21 cellular contexts compared by ENCODE assay signal in genomic region chr9:136926749-136927148, GRCh38. TPM values are rescaled to one million over a fixed set of nuclear protein-coding genes. Genes with fewer than 3 reads are reported as not detected.
DNase-seq lines count a peak whose midpoint lies in the region; ATAC-seq, FAIRE-seq and TF ChIP-seq lines count a peak whose summit lies in the region.
"Had no signal": no experiment of that assay in that cellular context is flagged by ENCODE, and none has a peak within 500 bp of the region (broad histone marks: within the 10 kb centered on the region; RNA-seq: fewer than 3 reads in every experiment).

No MANE protein-coding gene starts in this region.

- H3K36me3 Mint-ChIP-seq in activated naive CD4-positive, alpha-beta T cell treated with anti-CD3 and anti-CD28 coated beads, Interleukin-2, amount 50 U/mL, for 24 hours = peaks cover 2% of the 10 kb centered on the region
- H3K36me3 Mint-ChIP-seq in activated naive CD4-positive, alpha-beta T cell treated with anti-CD3 and anti-CD28 coated beads for 36 hours (ENCODE audit: low read depth) = peaks cover 26% of the 10 kb centered on the region

- no peak for TF ChIP-seq CTCF in H1 (IDR thresholded peaks at IDR 0.05; ENCODE audit: control extremely low read depth in 1 of 3, insufficient read depth in 1 of 3, low read depth in 1 of 3, low read length in 3 of 3)
- TF ChIP-seq CTCF in upper lobe of right lung (IDR thresholded peaks at IDR 0.05) = no peak
- TF ChIP-seq CTCF in adrenal gland (IDR thresholded peaks at IDR 0.05) = no peak

- no peak for FAIRE-seq in H1 (lab: Jason Lieb, UNC)
- FAIRE-seq: A549, GM19239 had no signal

- no peak overlapping the region for H3K4me3 Mint-ChIP-seq in activated naive CD4-positive, alpha-beta T cell treated with anti-CD3 and anti-CD28 coated beads, Interleukin-2, amount 50 U/mL, for 24 hours
- H3K4me3 Mint-ChIP-seq in activated naive CD4-positive, alpha-beta T cell treated with anti-CD3 and anti-CD28 coated beads for 36 hours = no peak overlapping the region

- intact Hi-C loops in activated naive CD4-positive, alpha-beta T cell treated with anti-CD3 and anti-CD28 coated beads for 36 hours (cut with micrococcal nuclease) = no loop called here
- intact Hi-C loops in upper lobe of right lung (cut with DNase I) = no loop called here
- intact Hi-C loops in adrenal gland (cut with DNase I) = no loop called here

- no peak overlapping the region for H4K5ac ChIP-seq in H1 (ENCODE audit: insufficient read length, low read depth, low read length)

- TF ChIP-seq EP300 in H1 (IDR thresholded peaks at IDR 0.05; ENCODE audit: borderline replicate concordance in 1 of 2, low read depth in 2 of 2, low read length in 2 of 2) = no peak

- H3K23me2 ChIP-seq in H1 (ENCODE audit: low read depth, low read length) = no peaks in the 10 kb centered on the region

- no peak for ATAC-seq in upper lobe of right lung

- H4K8ac ChIP-seq in H1 (ENCODE audit: extremely low read depth, insufficient read depth, low read length) = peak overlapping the region; percentile 48; the same call in 1 of the 2 replicates
- H4K8ac ChIP-seq in trophoblast cell (ENCODE audit: low read depth, low read length) = no peak overlapping the region

- H2BK12ac ChIP-seq in H1 (ENCODE audit: low read depth, low read length) = no peak overlapping the region
- no peak overlapping the region for H2BK12ac ChIP-seq in trophoblast cell (ENCODE audit: low read length)

- no peak for DNase-seq in activated naive CD4-positive, alpha-beta T cell treated with anti-CD3 and anti-CD28 coated beads for 36 hours
- DNase-seq in H1 (ENCODE audit: low read depth in 1 of 2, low spot score in 2 of 2) (no peak), trophoblast cell (no peak), upper lobe of right lung (peak; percentile 55), NCI-H2081 (lab: John Stamatoyannopoulos, UW) (no peak), hippocampal formation (lab: John Stamatoyannopoulos, UW) (no peak), adrenal gland (no peak)
- DNase-seq: BE2C, EL, GF-D8, Kasumi-1, NCI-H1694, NCI-H2081 treated with DMSO at 0.1 percent for 48 hours, NCI-H2171 treated with DMSO at 0.1 percent for 48 hours, NCI-H524 treated with DMSO at 0.1 percent for 48 hours, Peyer's patch had no signal

- CTCF ChIA-PET in activated naive CD4-positive, alpha-beta T cell treated with anti-CD3 and anti-CD28 coated beads for 36 hours (lab: Charles Lee) = interaction anchor here (1.3 kb wide), 1 partner anchor 84 kb away, joined by 6 read pairs; the partner anchor contains the start of gene AJM1
- CTCF ChIA-PET in H1 (lab: Charles Lee; ENCODE audit: partially characterized antibody) = interaction anchor here (0.6 to 4.3 kb wide), 8 partner anchors 9 to 103 kb away, joined by 3 to 16 read pairs (median 4); partner anchors contain the start of gene AJM1

- H3K14ac ChIP-seq in H1 (ENCODE audit: insufficient read length) = no peak overlapping the region
- H3K14ac ChIP-seq in trophoblast cell (ENCODE audit: low read length) = no peak overlapping the region

- no peak overlapping the region for H3K4me3 ChIP-seq in H1 (ENCODE audit: extremely low read depth in 1 of 4, insufficient read depth in 2 of 4, low read depth in 3 of 4, low read length in 4 of 4)
- no peak overlapping the region for H3K4me3 ChIP-seq in trophoblast cell (ENCODE audit: low read depth, low read length)
- H3K4me3 ChIP-seq in upper lobe of right lung = no peak overlapping the region
- no peak overlapping the region for H3K4me3 ChIP-seq in adrenal gland
- H3K4me3 ChIP-seq: A549, Peyer's patch had no signal

- no peak for TF ChIP-seq RAD21 in H1 (IDR thresholded peaks at IDR 0.05 in 1 of 2, conservative IDR thresholded peaks at IDR 0.05 in 1 of 2; ENCODE audit: low read depth in 2 of 2, low read length in 2 of 2)

- H3K27me3 ChIP-seq in H1 (replicated peaks in 1 of 4; ENCODE audit: control insufficient read depth in 3 of 4, extremely low read depth in 1 of 4, insufficient read depth in 3 of 4, low read length in 3 of 4) (no peaks in the 10 kb centered on the region), trophoblast cell (ENCODE audit: insufficient read depth, low read length) (no peaks in the 10 kb centered on the region), upper lobe of right lung (no peaks in the 10 kb centered on the region), adrenal gland (no peaks in the 10 kb centered on the region)
- H3K27me3 ChIP-seq: BE2C, Peyer's patch had no signal

- H4K12ac ChIP-seq in trophoblast cell (ENCODE audit: low read depth, low read length) = no peak overlapping the region

- no peaks in the 10 kb centered on the region for H3K79me2 ChIP-seq in H1 (ENCODE audit: control insufficient read depth in 1 of 2, insufficient read depth in 2 of 2, low read length in 2 of 2)
- H3K79me2 ChIP-seq in trophoblast cell (ENCODE audit: control insufficient read depth, insufficient read depth, low read length, poor library complexity) = no peaks in the 10 kb centered on the region

- H2AFZ ChIP-seq in H1 (ENCODE audit: low read length) (no peak overlapping the region), trophoblast cell (ENCODE audit: insufficient read depth, low read length, poor library complexity) (no peak overlapping the region)

- H3K27ac ChIP-seq in H1 (ENCODE audit: low read depth, low read length) (no peak overlapping the region), trophoblast cell (ENCODE audit: low read depth, low read length) (no peak overlapping the region), upper lobe of right lung (no peak overlapping the region), adrenal gland (no peak overlapping the region)
- H3K27ac ChIP-seq: Peyer's patch had no signal

- H3K27me3 Mint-ChIP-seq in activated naive CD4-positive, alpha-beta T cell treated with anti-CD3 and anti-CD28 coated beads, Interleukin-2, amount 50 U/mL, for 24 hours = no peaks in the 10 kb centered on the region
- H3K27me3 Mint-ChIP-seq in activated naive CD4-positive, alpha-beta T cell treated with anti-CD3 and anti-CD28 coated beads for 36 hours (ENCODE audit: low read depth) = no peaks in the 10 kb centered on the region

- TF ChIP-seq POLR2A in H1 (IDR thresholded peaks at IDR 0.05; ENCODE audit: control extremely low read depth in 1 of 2, low read depth in 2 of 2, low read length in 2 of 2) = no peak
- TF ChIP-seq POLR2A in adrenal gland (IDR thresholded peaks at IDR 0.05) = no peak

- H3K79me1 ChIP-seq in H1 (ENCODE audit: low read depth, low read length) (peaks cover 5% of the 10 kb centered on the region; the same call in 1 of the 2 replicates), trophoblast cell (ENCODE audit: low read length) (peaks cover 5% of the 10 kb centered on the region)

- H3K4ac ChIP-seq in H1 (replicated peaks; ENCODE audit: insufficient read length, low read depth, low read length) (no peak overlapping the region), trophoblast cell (ENCODE audit: low read depth, low read length) (no peak overlapping the region)

- no peak overlapping the region for H3K23ac ChIP-seq in H1 (ENCODE audit: insufficient read length)
- H3K23ac ChIP-seq in trophoblast cell (ENCODE audit: low read length) = no peak overlapping the region

- H3K9me3 ChIP-seq in H1 (ENCODE audit: insufficient read depth in 2 of 2, low read depth in 1 of 2, low read length in 1 of 2) = no peaks in the 10 kb centered on the region
- H3K9me3 ChIP-seq in trophoblast cell (ENCODE audit: insufficient read depth, low read depth, low read length) = peaks cover 2% of the 10 kb centered on the region
- no peaks in the 10 kb centered on the region for H3K9me3 ChIP-seq in upper lobe of right lung
- no peaks in the 10 kb centered on the region for H3K9me3 ChIP-seq in adrenal gland (replicated peaks in 1 of 3)
- H3K9me3 ChIP-seq: BE2C, Peyer's patch had no signal

- H3K36me3 ChIP-seq in H1 (ENCODE audit: control insufficient read depth in 2 of 4, insufficient read depth in 4 of 4, low read length in 3 of 4) (peaks cover 8 to 25% (median 20%) of the 10 kb centered on the region in 4 experiments; a peak in 7 of 8 replicates), trophoblast cell (ENCODE audit: control insufficient read depth in 1 of 2, insufficient read depth in 2 of 2, low read length in 2 of 2) (peaks cover 42 to 59% of the 10 kb centered on the region in 2 experiments), upper lobe of right lung (peaks cover 27% of the 10 kb centered on the region), adrenal gland (replicated peaks in 1 of 2) (peaks cover 0 to 22% of the 10 kb centered on the region in 2 donors)

- peak overlapping the region; percentile 59 for H3K27ac Mint-ChIP-seq in activated naive CD4-positive, alpha-beta T cell treated with anti-CD3 and anti-CD28 coated beads, Interleukin-2, amount 50 U/mL, for 24 hours
- H3K27ac Mint-ChIP-seq in activated naive CD4-positive, alpha-beta T cell treated with anti-CD3 and anti-CD28 coated beads for 36 hours = no peak overlapping the region

- WGBS in H1 (ENCODE audit: extremely low coverage in 1 of 2, insufficient coverage in 1 of 2, insufficient read length in 1 of 2, insufficient replicate concordance in 2 of 2, low coverage in 1 of 2, low lambda C conversion rate in 2 of 2, missing lambda C conversion rate in 1 of 2), 2 experiments = 88% methylated on average over 13 of the region's 13 CpGs; no CpG with 5 or more reads in 1 of the 2 experiments
- no CpG with 5 or more reads among the region's 13 CpGs for WGBS in trophoblast cell (ENCODE audit: extremely low coverage, insufficient coverage, insufficient read length)
- WGBS in adrenal gland, 4 donors = 92 to 97% (median 96%) methylated on average over 13 of the region's 13 CpGs

- H2BK15ac ChIP-seq in H1 (ENCODE audit: low read length) = no peak overlapping the region

- peaks cover 2% of the 10 kb centered on the region for H3K4me1 Mint-ChIP-seq in activated naive CD4-positive, alpha-beta T cell treated with anti-CD3 and anti-CD28 coated beads, Interleukin-2, amount 50 U/mL, for 24 hours
- peaks cover 4% of the 10 kb centered on the region for H3K4me1 Mint-ChIP-seq in activated naive CD4-positive, alpha-beta T cell treated with anti-CD3 and anti-CD28 coated beads for 36 hours (ENCODE audit: low read depth)

- no peak overlapping the region for H3K4me2 ChIP-seq in H1 (ENCODE audit: insufficient read depth in 1 of 2, low read depth in 2 of 2, low read length in 2 of 2)
- H3K4me2 ChIP-seq in trophoblast cell (ENCODE audit: low read length) = no peak overlapping the region
- H3K4me2 ChIP-seq: A549 had no signal

- H3K4me1 ChIP-seq in H1 (replicated peaks in 1 of 4; ENCODE audit: control insufficient read depth in 3 of 4, insufficient read depth in 4 of 4, low read length in 3 of 4) = no peaks in the 10 kb centered on the region
- peaks cover 8 to 14% of the 10 kb centered on the region in 2 experiments for H3K4me1 ChIP-seq in trophoblast cell (ENCODE audit: control insufficient read depth in 1 of 2, insufficient read depth in 2 of 2, low read length in 2 of 2)
- H3K4me1 ChIP-seq in upper lobe of right lung = no peaks in the 10 kb centered on the region
- peaks cover 0 to 5% of the 10 kb centered on the region in 2 donors for H3K4me1 ChIP-seq in adrenal gland (replicated peaks in 1 of 2)
- H3K4me1 ChIP-seq: Peyer's patch had no signal

- H4K91ac ChIP-seq in H1 (replicated peaks; ENCODE audit: insufficient read length, low read length) (no peak overlapping the region), trophoblast cell (ENCODE audit: low read depth, low read length) (peak overlapping the region; percentile 17)

- POLR2A ChIA-PET in H1 (lab: Charles Lee; ENCODE audit: partially characterized antibody) = interaction anchor here (0.8 to 1.8 kb wide), 5 partner anchors 11 to 69 kb away, joined by 3 to 5 read pairs (median 3); no protein-coding TSS in a partner anchor

- H2AK5ac ChIP-seq in H1 (ENCODE audit: low read depth, low read length) = no peak overlapping the region
- H2AK5ac ChIP-seq in trophoblast cell (ENCODE audit: low read length) = no peak overlapping the region

- H3K56ac ChIP-seq in H1 (replicated peaks; ENCODE audit: insufficient read length, low read depth, low read length) = no peak overlapping the region

- H3K9ac ChIP-seq in H1 (replicated peaks in 1 of 4; ENCODE audit: extremely low read depth in 1 of 4, low read depth in 3 of 4, low read length in 3 of 4) (no peak overlapping the region), trophoblast cell (ENCODE audit: low read length) (no peak overlapping the region)

- H2BK5ac ChIP-seq in H1 (ENCODE audit: low read depth, low read length) = no peak overlapping the region
- H2BK5ac ChIP-seq in trophoblast cell (ENCODE audit: low read depth, low read length, poor library complexity) = no peak overlapping the region

- no peaks in the 10 kb centered on the region for H3K9me3 Mint-ChIP-seq in activated naive CD4-positive, alpha-beta T cell treated with anti-CD3 and anti-CD28 coated beads, Interleukin-2, amount 50 U/mL, for 24 hours
- no peaks in the 10 kb centered on the region for H3K9me3 Mint-ChIP-seq in activated naive CD4-positive, alpha-beta T cell treated with anti-CD3 and anti-CD28 coated beads for 36 hours

- H2BK20ac ChIP-seq in H1 (ENCODE audit: low read length) = no peak overlapping the region

- H2BK120ac ChIP-seq in H1 (replicated peaks; ENCODE audit: low read depth, low read length) = no peak overlapping the region
- H2BK120ac ChIP-seq in trophoblast cell (ENCODE audit: insufficient read depth, low read length, poor library complexity) = no peak overlapping the region

- peaks cover 0 to 12% of the 10 kb centered on the region in 2 experiments for H4K20me1 ChIP-seq in H1 (replicated peaks in 1 of 2; ENCODE audit: control insufficient read depth in 1 of 2, insufficient read depth in 2 of 2, low read length in 2 of 2)

- no peak overlapping the region for H3K18ac ChIP-seq in H1 (ENCODE audit: extremely low read depth, low read length)
- no peak overlapping the region for H3K18ac ChIP-seq in trophoblast cell (ENCODE audit: low read length)

RNA-seq across cellular contexts. Expression of gene FBXW5, which starts 17.8 kb away (rescaled TPM):
- total RNA-seq in activated naive CD4-positive, alpha-beta T cell treated with anti-CD3 and anti-CD28 coated beads for 36 hours = 10 to 100 TPM; 44.0 to 47.8 TPM
- 49.0 and 49.5 TPM in 2 replicates for total RNA-seq in H1 (2021; fragmentation: NEBNext Ultra II Directional; extraction: Animal tissue kit (Norgen Biotek cat#: 25700))
- polyA plus RNA-seq in H1 (2011; rRNA removed) (71.0 and 93.6 TPM in 2 replicates), adrenal gland (100 to 1,000 TPM in 2 of 3 donors, 10 to 100 TPM in 1; 19.2 to 153 (median 125) TPM)
- 63.6 TPM for polyA plus RNA-seq in H1 (2011; cell fraction: cytosol; rRNA removed)
- polyA plus RNA-seq in H1 (2011; cell fraction: nucleus; rRNA removed) = 128 TPM
- 21.9 to 43.5 TPM (median 42.5 TPM) in 4 replicates for polyA plus RNA-seq in H1 (2012, experiment 1 of 2)
- polyA plus RNA-seq in H1 (2012, experiment 2 of 2) = 42.7 TPM
- polyA plus RNA-seq in H1 (2013, experiment 1 of 2) = 31.4 TPM
- polyA plus RNA-seq in H1 (2013, experiment 2 of 2) = 30.2 TPM
- 30.9 and 37.2 TPM in 2 replicates for polyA minus RNA-seq in H1 (2011; rRNA and poly(A)+ RNA removed)
- 67.3 TPM for polyA minus RNA-seq in H1 (2011; cell fraction: cytosol; rRNA and poly(A)+ RNA removed)
- 46.9 TPM for polyA minus RNA-seq in H1 (2011; cell fraction: nucleus; rRNA and poly(A)+ RNA removed)
- polyA plus RNA-seq in trophoblast cell (2013) = 74.0 and 80.2 TPM in 2 replicates
- total RNA-seq in upper lobe of right lung (91.2 TPM), adrenal gland (100 to 1,000 TPM in 7 of 8 donors, 10 to 100 TPM in 1; 91.6 to 257 (median 205) TPM)

RNA-seq across cellular contexts. Expression of gene C8G, which starts 18.3 kb away (rescaled TPM):
- total RNA-seq in activated naive CD4-positive, alpha-beta T cell treated with anti-CD3 and anti-CD28 coated beads for 36 hours = under 1 TPM in 1 of 2 experiments, not detected in 1; 0.83 TPM
- 0.80 TPM in 1 of 2 replicates, not detected in the other for total RNA-seq in H1 (2021; fragmentation: NEBNext Ultra II Directional; extraction: Animal tissue kit (Norgen Biotek cat#: 25700))
- 0.62 and 1.8 TPM in 2 replicates for polyA plus RNA-seq in H1 (2011; rRNA removed)
- polyA plus RNA-seq in H1 (2011; cell fraction: cytosol; rRNA removed) = 1.4 TPM
- polyA plus RNA-seq in H1 (2011; cell fraction: nucleus; rRNA removed) = 8.4 TPM
- polyA plus RNA-seq in H1 (2012, experiment 1 of 2) = 0.88 to 1.5 TPM in 2 of 4 replicates, not detected in the others
- not detected for polyA plus RNA-seq in H1 (2012, experiment 2 of 2)
- 1.6 TPM for polyA plus RNA-seq in H1 (2013, experiment 1 of 2)
- 0.75 TPM for polyA plus RNA-seq in H1 (2013, experiment 2 of 2)
- not detected in 2 replicates for polyA minus RNA-seq in H1 (2011; rRNA and poly(A)+ RNA removed)
- not detected for polyA minus RNA-seq in H1 (2011; cell fraction: cytosol; rRNA and poly(A)+ RNA removed)
- not detected for polyA minus RNA-seq in H1 (2011; cell fraction: nucleus; rRNA and poly(A)+ RNA removed)
- 1.2 and 2.2 TPM in 2 replicates for polyA plus RNA-seq in trophoblast cell (2013)
- 1.1 TPM for total RNA-seq in upper lobe of right lung
- total RNA-seq in adrenal gland = 1 to 10 TPM in 1 of 8 donors, under 1 TPM in 1, not detected in 6; 0.68 to 5.5 TPM
- 1 to 10 TPM; 1.1 to 4.3 (median 3.3) TPM for polyA plus RNA-seq in adrenal gland
- total RNA-seq: H4 had no signal

RNA-seq across cellular contexts. Expression of gene LCN12, which starts 25.3 kb away (rescaled TPM):
- 1 to 10 TPM; 1.1 to 1.9 TPM for total RNA-seq in activated naive CD4-positive, alpha-beta T cell treated with anti-CD3 and anti-CD28 coated beads for 36 hours
- 1.5 and 1.7 TPM in 2 replicates for total RNA-seq in H1 (2021; fragmentation: NEBNext Ultra II Directional; extraction: Animal tissue kit (Norgen Biotek cat#: 25700))
- polyA plus RNA-seq in H1 (2011; rRNA removed) (1.1 and 2.1 TPM in 2 replicates), adrenal gland (10 to 100 TPM in 2 of 3 donors, under 1 TPM in 1; 0.75 to 31.8 (median 25.7) TPM)
- polyA plus RNA-seq in H1 (2011; cell fraction: cytosol; rRNA removed) = 1.2 TPM
- 20.2 TPM for polyA plus RNA-seq in H1 (2011; cell fraction: nucleus; rRNA removed)
- polyA plus RNA-seq in H1 (2012, experiment 1 of 2) = 0.91 to 2.5 TPM (median 1.7 TPM) in 4 replicates
- 0.35 TPM for polyA plus RNA-seq in H1 (2012, experiment 2 of 2)
- polyA plus RNA-seq in H1 (2013, experiment 1 of 2) = 0.43 TPM
- polyA plus RNA-seq in H1 (2013, experiment 2 of 2) = 0.39 TPM
- 0.12 and 1.3 TPM in 2 replicates for polyA minus RNA-seq in H1 (2011; rRNA and poly(A)+ RNA removed)
- not detected for polyA minus RNA-seq in H1 (2011; cell fraction: cytosol; rRNA and poly(A)+ RNA removed)
- 0.40 TPM for polyA minus RNA-seq in H1 (2011; cell fraction: nucleus; rRNA and poly(A)+ RNA removed)
- 0.25 and 0.31 TPM in 2 replicates for polyA plus RNA-seq in trophoblast cell (2013)
- total RNA-seq in upper lobe of right lung (2.6 TPM), adrenal gland (10 to 100 TPM in 1 of 8 donors, 1 to 10 TPM in 6, not detected in 1; 1.7 to 16.6 (median 3.5) TPM)
- total RNA-seq: H4 had no signal

RNA-seq across cellular contexts. Expression of gene TRAF2, which starts 40.4 kb away (rescaled TPM):
- total RNA-seq in activated naive CD4-positive, alpha-beta T cell treated with anti-CD3 and anti-CD28 coated beads for 36 hours = 10 to 100 TPM; 39.7 to 41.8 TPM
- 50.2 and 50.5 TPM in 2 replicates for total RNA-seq in H1 (2021; fragmentation: NEBNext Ultra II Directional; extraction: Animal tissue kit (Norgen Biotek cat#: 25700))
- polyA plus RNA-seq in H1 (2011; rRNA removed) (26.9 and 39.3 TPM in 2 replicates), adrenal gland (10 to 100 TPM in 2 of 3 donors, 1 to 10 TPM in 1; 3.4 to 24.7 (median 13.2) TPM)
- 38.9 TPM for polyA plus RNA-seq in H1 (2011; cell fraction: cytosol; rRNA removed)
- polyA plus RNA-seq in H1 (2011; cell fraction: nucleus; rRNA removed) = 71.5 TPM
- polyA plus RNA-seq in H1 (2012, experiment 1 of 2) = 27.1 to 40.9 TPM (median 38.8 TPM) in 4 replicates
- 25.8 TPM for polyA plus RNA-seq in H1 (2012, experiment 2 of 2)
- polyA plus RNA-seq in H1 (2013, experiment 1 of 2) = 17.7 TPM
- polyA plus RNA-seq in H1 (2013, experiment 2 of 2) = 16.7 TPM
- polyA minus RNA-seq in H1 (2011; rRNA and poly(A)+ RNA removed) = 29.8 and 31.1 TPM in 2 replicates
- 30.1 TPM for polyA minus RNA-seq in H1 (2011; cell fraction: cytosol; rRNA and poly(A)+ RNA removed)
- polyA minus RNA-seq in H1 (2011; cell fraction: nucleus; rRNA and poly(A)+ RNA removed) = 34.1 TPM
- 14.2 and 14.4 TPM in 2 replicates for polyA plus RNA-seq in trophoblast cell (2013)
- total RNA-seq in upper lobe of right lung (14.8 TPM), adrenal gland (10 to 100 TPM in 5 of 8 donors, 1 to 10 TPM in 3; 3.8 to 16.9 (median 10.6) TPM)

RNA-seq across cellular contexts. Expression of gene PTGDS, which starts 50.6 kb away (rescaled TPM):
- not detected for total RNA-seq in activated naive CD4-positive, alpha-beta T cell treated with anti-CD3 and anti-CD28 coated beads for 36 hours
- 2.2 and 2.3 TPM in 2 replicates for total RNA-seq in H1 (2021; fragmentation: NEBNext Ultra II Directional; extraction: Animal tissue kit (Norgen Biotek cat#: 25700))
- polyA plus RNA-seq in H1 (2011; rRNA removed) (1.7 and 2.5 TPM in 2 replicates), adrenal gland (100 to 1,000 TPM in 2 of 3 donors, 10 to 100 TPM in 1; 23.8 to 812 (median 672) TPM)
- 1.1 TPM for polyA plus RNA-seq in H1 (2011; cell fraction: cytosol; rRNA removed)
- polyA plus RNA-seq in H1 (2011; cell fraction: nucleus; rRNA removed) = 6.2 TPM
- polyA plus RNA-seq in H1 (2012, experiment 1 of 2) = 0.66 to 1.3 TPM (median 0.98 TPM) in 4 replicates
- polyA plus RNA-seq in H1 (2012, experiment 2 of 2) = 1.4 TPM
- polyA plus RNA-seq in H1 (2013, experiment 1 of 2) = 1.4 TPM
- polyA plus RNA-seq in H1 (2013, experiment 2 of 2) = 2.0 TPM
- polyA minus RNA-seq in H1 (2011; rRNA and poly(A)+ RNA removed) = 0.54 TPM in 1 of 2 replicates, not detected in the other
- not detected for polyA minus RNA-seq in H1 (2011; cell fraction: cytosol; rRNA and poly(A)+ RNA removed)
- 1.9 TPM for polyA minus RNA-seq in H1 (2011; cell fraction: nucleus; rRNA and poly(A)+ RNA removed)
- 4.4 and 4.7 TPM in 2 replicates for polyA plus RNA-seq in trophoblast cell (2013)
- total RNA-seq in upper lobe of right lung (477 TPM), adrenal gland (100 to 1,000 TPM in 6 of 8 donors, 10 to 100 TPM in 2; 42.0 to 607 (median 219) TPM)
- total RNA-seq: H4, OCI-LY7 had no signal
